9 cellular contexts compared by ENCODE assay signal in the genomic region with DNA sequence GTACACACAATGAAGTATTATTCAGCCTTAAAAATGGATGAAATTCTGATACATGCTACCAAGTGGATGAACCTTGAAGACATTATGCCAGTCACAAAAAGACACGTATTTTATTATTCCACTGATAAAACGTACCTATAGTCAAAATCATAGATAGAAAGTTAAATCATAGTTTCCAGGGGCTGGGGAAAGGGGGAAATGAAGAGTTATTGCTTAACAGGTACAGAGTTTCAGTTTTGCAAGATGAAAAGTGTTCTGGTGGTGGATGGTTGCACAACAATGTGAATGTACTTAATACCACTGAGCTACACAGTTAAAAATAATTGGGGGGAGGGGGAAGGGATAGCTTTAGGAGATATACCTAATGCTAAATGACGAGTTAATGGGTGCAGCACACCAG.
DNase-seq lines count a peak whose midpoint lies in the region; ATAC-seq lines count a peak whose summit lies in the region.
"Had no signal": no experiment of that assay in that cellular context is flagged by ENCODE, and none has a peak within 500 bp of the region (broad histone marks: within the 10 kb centered on the region; RNA-seq: fewer than 3 reads in every experiment).

No MANE protein-coding gene starts in this region.

- DNase-seq in SKM-1 (lab: John Stamatoyannopoulos, UW; ENCODE audit: unreplicated experiment) (peak; percentile 92), renal cortical epithelial cell (ENCODE audit: low read depth) (peak; percentile 72), DMS114 treated with DMSO at 0.1 percent for 48 hours (lab: John Stamatoyannopoulos, UW; ENCODE audit: unreplicated experiment) (no peak), T-helper 9 cell (no peak)
- DNase-seq: activated CD8-positive, alpha-beta memory T cell treated with anti-CD3 and anti-CD28 coated beads, Interleukin-2, amount 10 ng/mL, durations not matched to agents 7 days and 5 days; testis had no signal

- peak; percentile 60 for ATAC-seq in GM19351 (IDR thresholded peaks at IDR 0.05; ENCODE audit: unreplicated experiment)
- peak; percentile 52 for ATAC-seq in HG02981 (IDR thresholded peaks at IDR 0.05; ENCODE audit: unreplicated experiment)
- ATAC-seq in esophagus mucosa, result no peak
- ATAC-seq: activated CD8-positive, alpha-beta memory T cell treated with anti-CD3 and anti-CD28 coated beads, Interleukin-2, amount 10 ng/mL, durations not matched to agents 7 days and 5 days had no signal

Comparison
In these comparisons a context has a peak if more than half of its experiments do, and no peak if none do; other contexts are left out.
1. DNase-seq: peak in SKM-1 (single experiment) and renal cortical epithelial cell (single experiment); none in DMS114 treated with DMSO at 0.1 percent for 48 hours (single experiment) and T-helper 9 cell (single experiment).